12 cellular contexts compared by ENCODE assay signal in the genomic region with DNA sequence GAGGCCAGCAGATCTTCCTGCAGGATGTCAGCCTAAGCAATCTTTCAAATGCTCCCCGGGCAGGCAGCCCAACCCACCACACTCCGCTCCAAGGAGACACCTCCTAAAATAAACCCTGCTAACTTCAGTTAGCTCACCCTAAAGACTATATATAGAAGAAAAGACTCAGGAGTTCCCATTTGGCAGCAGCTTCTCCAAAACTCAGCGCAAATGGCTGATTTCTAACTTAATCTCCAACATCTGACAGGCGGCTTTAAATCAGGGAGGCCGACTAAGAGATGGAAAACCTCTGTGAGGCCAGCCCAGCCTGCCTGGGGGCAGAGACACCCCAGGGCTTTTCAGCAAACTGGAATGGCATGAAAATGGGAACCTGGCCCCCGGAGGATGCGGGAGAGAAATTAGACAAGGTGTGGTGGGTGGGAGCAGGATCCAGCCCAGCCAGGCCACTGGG.
DNase-seq lines count a peak whose midpoint lies in the region; ATAC-seq and TF ChIP-seq lines count a peak whose summit lies in the region.
"Had no signal": no experiment of that assay in that cellular context is flagged by ENCODE, and none has a peak within 500 bp of the region (broad histone marks: within the 10 kb centered on the region; RNA-seq: fewer than 3 reads in every experiment).

No MANE protein-coding gene starts in this region.

- peak; percentile 35 for DNase-seq in EL
- peak; percentile 30 for DNase-seq in WERI-Rb-1
- peak; percentile 73 for DNase-seq in left ventricle myocardium superior
- no peak for DNase-seq in NCI-H1417 treated with DMSO at 0.1 percent for 48 hours (lab: John Stamatoyannopoulos, UW)
- DNase-seq in HUDEP-2 (lab: John Stamatoyannopoulos, UW; ENCODE audit: unreplicated experiment in 76 of 76) = no peak
- DNase-seq: activated CD4-positive, alpha-beta memory T cell treated with anti-CD3 and anti-CD28 coated beads, Interleukin-2, amount 10 ng/mL, durations not matched to agents 7 days and 5 days; central memory CD4-positive, alpha-beta T cell; COR-L47; KG1 had no signal

- no peak overlapping the region for H3K4me3 ChIP-seq in WERI-Rb-1 (ENCODE audit: low read depth, low read length)
- H3K4me3 ChIP-seq in rectal smooth muscle tissue (ENCODE audit: low read length) = no peak overlapping the region

- H3K27ac ChIP-seq in WERI-Rb-1 (no peak overlapping the region), rectal smooth muscle tissue (ENCODE audit: low read depth, low read length) (peak overlapping the region; percentile 94)

- peaks cover 45% of the 10 kb centered on the region for H3K4me1 ChIP-seq in rectal smooth muscle tissue (ENCODE audit: control insufficient read depth, insufficient read depth, low read length)

- H3K9me3 ChIP-seq in WERI-Rb-1 (ENCODE audit: severe bottlenecking) = no peaks in the 10 kb centered on the region

- intact Hi-C loops in left ventricle myocardium superior (cut with micrococcal nuclease) = no loop called here

- ATAC-seq in left ventricle myocardium superior (peak; percentile 86), HG03571 (IDR thresholded peaks at IDR 0.05; ENCODE audit: unreplicated experiment) (no peak), GM19463 (IDR thresholded peaks at IDR 0.05; ENCODE audit: unreplicated experiment) (no peak)

- H3K27me3 ChIP-seq in WERI-Rb-1 (ENCODE audit: insufficient read depth, low read depth, severe bottlenecking) (no peaks in the 10 kb centered on the region), rectal smooth muscle tissue (ENCODE audit: control insufficient read depth, insufficient read depth, low read length) (no peaks in the 10 kb centered on the region)

- H3K36me3 ChIP-seq in WERI-Rb-1 (no peaks in the 10 kb centered on the region), rectal smooth muscle tissue (ENCODE audit: control insufficient read depth, insufficient read depth, low read length) (no peaks in the 10 kb centered on the region)

- no peak overlapping the region for H3K9ac ChIP-seq in rectal smooth muscle tissue (ENCODE audit: low read length)

- no peak for TF ChIP-seq CTCF in WERI-Rb-1 (IDR thresholded peaks at IDR 0.05; ENCODE audit: low read depth, low read length)

Comparison
In these comparisons a context has a peak if more than half of its experiments do, and no peak if none do; other contexts are left out.
1. DNase-seq: peak in EL (single experiment), WERI-Rb-1 (single experiment) and left ventricle myocardium superior (single experiment); none in NCI-H1417 treated with DMSO at 0.1 percent for 48 hours (single experiment) and HUDEP-2 (0 of 76).